Comparison of ENCODE assay signal across 2 cellular contexts in genomic region chr11:9827700-9828099, GRCh38.
TF ChIP-seq lines count a peak whose summit lies in the region.

No MANE protein-coding gene starts in this region.

TF ChIP-seq in HepG2, 621 proteins besides CTCF, POLR2A, EP300 and RAD21:
- TF ChIP-seq, protein P1, sequence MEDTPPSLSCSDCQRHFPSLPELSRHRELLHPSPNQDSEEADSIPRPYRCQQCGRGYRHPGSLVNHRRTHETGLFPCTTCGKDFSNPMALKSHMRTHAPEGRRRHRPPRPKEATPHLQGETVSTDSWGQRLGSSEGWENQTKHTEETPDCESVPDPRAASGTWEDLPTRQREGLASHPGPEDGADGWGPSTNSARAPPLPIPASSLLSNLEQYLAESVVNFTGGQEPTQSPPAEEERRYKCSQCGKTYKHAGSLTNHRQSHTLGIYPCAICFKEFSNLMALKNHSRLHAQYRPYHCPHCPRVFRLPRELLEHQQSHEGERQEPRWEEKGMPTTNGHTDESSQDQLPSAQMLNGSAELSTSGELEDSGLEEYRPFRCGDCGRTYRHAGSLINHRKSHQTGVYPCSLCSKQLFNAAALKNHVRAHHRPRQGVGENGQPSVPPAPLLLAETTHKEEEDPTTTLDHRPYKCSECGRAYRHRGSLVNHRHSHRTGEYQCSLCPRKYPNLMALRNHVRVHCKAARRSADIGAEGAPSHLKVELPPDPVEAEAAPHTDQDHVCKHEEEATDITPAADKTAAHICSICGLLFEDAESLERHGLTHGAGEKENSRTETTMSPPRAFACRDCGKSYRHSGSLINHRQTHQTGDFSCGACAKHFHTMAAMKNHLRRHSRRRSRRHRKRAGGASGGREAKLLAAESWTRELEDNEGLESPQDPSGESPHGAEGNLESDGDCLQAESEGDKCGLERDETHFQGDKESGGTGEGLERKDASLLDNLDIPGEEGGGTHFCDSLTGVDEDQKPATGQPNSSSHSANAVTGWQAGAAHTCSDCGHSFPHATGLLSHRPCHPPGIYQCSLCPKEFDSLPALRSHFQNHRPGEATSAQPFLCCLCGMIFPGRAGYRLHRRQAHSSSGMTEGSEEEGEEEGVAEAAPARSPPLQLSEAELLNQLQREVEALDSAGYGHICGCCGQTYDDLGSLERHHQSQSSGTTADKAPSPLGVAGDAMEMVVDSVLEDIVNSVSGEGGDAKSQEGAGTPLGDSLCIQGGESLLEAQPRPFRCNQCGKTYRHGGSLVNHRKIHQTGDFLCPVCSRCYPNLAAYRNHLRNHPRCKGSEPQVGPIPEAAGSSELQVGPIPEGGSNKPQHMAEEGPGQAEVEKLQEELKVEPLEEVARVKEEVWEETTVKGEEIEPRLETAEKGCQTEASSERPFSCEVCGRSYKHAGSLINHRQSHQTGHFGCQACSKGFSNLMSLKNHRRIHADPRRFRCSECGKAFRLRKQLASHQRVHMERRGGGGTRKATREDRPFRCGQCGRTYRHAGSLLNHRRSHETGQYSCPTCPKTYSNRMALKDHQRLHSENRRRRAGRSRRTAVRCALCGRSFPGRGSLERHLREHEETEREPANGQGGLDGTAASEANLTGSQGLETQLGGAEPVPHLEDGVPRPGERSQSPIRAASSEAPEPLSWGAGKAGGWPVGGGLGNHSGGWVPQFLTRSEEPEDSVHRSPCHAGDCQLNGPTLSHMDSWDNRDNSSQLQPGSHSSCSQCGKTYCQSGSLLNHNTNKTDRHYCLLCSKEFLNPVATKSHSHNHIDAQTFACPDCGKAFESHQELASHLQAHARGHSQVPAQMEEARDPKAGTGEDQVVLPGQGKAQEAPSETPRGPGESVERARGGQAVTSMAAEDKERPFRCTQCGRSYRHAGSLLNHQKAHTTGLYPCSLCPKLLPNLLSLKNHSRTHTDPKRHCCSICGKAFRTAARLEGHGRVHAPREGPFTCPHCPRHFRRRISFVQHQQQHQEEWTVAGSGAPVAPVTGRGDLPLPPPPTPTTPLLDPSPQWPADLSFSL (CRISPR knock-in tag; IDR thresholded peaks at IDR 0.05): no peak
- 0 out of 2 replicates have a peak, but pooled peaks have one; percentile 16 for TF ChIP-seq CREB1 (IDR thresholded peaks at IDR 0.05)
- no peak for TF ChIP-seq CREB1 (CRISPR knock-in tag; IDR thresholded peaks at IDR 0.05)
- peak; percentile 72 for TF ChIP-seq MAFF (IDR thresholded peaks at IDR 0.05; ENCODE audit: low read depth, low read length)
- TF ChIP-seq MAFK (conservative IDR thresholded peaks at IDR 0.05 in 1 of 2, IDR thresholded peaks at IDR 0.05 in 1 of 2; ENCODE audit: low read length in 2 of 2): peak; percentile 77 to 78
- no peak for TF ChIP-seq ZNF652 (CRISPR knock-in tag; IDR thresholded peaks at IDR 0.05; ENCODE audit: borderline replicate concordance, low read depth)

TF ChIP-seq in K562, 482 proteins besides CTCF, POLR2A, EP300 and RAD21:
- TF ChIP-seq, protein P2, sequence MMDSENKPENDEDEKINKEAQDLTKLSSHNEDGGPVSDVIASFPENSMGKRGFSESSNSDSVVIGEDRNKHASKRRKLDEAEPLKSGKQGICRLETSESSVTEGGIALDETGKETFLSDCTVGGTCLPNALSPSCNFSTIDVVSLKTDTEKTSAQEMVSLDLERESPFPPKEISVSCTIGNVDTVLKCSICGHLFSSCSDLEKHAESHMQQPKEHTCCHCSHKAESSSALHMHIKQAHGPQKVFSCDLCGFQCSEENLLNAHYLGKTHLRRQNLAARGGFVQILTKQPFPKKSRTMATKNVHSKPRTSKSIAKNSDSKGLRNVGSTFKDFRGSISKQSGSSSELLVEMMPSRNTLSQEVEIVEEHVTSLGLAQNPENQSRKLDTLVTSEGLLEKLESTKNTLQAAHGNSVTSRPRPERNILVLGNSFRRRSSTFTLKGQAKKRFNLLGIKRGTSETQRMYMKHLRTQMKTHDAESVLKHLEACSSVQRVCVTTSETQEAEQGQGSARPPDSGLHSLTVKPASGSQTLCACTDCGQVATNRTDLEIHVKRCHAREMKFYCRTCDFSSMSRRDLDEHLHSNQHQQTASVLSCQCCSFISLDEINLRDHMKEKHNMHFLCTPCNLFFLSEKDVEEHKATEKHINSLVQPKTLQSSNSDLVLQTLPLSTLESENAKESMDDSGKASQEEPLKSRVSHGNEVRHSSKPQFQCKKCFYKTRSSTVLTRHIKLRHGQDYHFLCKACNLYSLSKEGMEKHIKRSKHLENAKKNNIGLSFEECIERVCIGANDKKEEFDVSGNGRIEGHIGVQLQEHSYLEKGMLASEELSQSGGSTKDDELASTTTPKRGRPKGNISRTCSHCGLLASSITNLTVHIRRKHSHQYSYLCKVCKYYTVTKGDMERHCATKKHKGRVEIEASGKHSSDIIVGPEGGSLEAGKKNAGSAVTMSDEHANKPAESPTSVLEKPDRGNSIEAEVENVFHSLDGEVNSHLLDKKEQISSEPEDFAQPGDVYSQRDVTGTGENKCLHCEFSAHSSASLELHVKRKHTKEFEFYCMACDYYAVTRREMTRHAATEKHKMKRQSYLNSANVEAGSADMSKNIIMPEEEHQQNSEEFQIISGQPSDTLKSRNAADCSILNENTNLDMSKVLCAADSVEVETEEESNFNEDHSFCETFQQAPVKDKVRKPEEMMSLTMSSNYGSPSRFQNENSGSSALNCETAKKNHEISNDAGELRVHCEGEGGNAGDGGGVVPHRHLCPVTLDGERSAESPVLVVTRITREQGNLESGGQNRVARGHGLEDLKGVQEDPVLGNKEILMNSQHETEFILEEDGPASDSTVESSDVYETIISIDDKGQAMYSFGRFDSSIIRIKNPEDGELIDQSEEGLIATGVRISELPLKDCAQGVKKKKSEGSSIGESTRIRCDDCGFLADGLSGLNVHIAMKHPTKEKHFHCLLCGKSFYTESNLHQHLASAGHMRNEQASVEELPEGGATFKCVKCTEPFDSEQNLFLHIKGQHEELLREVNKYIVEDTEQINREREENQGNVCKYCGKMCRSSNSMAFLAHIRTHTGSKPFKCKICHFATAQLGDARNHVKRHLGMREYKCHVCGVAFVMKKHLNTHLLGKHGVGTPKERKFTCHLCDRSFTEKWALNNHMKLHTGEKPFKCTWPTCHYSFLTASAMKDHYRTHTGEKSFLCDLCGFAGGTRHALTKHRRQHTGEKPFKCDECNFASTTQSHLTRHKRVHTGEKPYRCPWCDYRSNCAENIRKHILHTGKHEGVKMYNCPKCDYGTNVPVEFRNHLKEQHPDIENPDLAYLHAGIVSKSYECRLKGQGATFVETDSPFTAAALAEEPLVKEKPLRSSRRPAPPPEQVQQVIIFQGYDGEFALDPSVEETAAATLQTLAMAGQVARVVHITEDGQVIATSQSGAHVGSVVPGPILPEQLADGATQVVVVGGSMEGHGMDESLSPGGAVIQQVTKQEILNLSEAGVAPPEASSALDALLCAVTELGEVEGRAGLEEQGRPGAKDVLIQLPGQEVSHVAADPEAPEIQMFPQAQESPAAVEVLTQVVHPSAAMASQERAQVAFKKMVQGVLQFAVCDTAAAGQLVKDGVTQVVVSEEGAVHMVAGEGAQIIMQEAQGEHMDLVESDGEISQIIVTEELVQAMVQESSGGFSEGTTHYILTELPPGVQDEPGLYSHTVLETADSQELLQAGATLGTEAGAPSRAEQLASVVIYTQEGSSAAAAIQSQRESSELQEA (IDR thresholded peaks at IDR 0.05; ENCODE audit: low read depth): no peak
- TF ChIP-seq PPARD (CRISPR knock-in tag; IDR thresholded peaks at IDR 0.05): no peak
- no peak for TF ChIP-seq PHB (CRISPR knock-in tag; IDR thresholded peaks at IDR 0.05)
- TF ChIP-seq ESRRA (IDR thresholded peaks at IDR 0.05; ENCODE audit: borderline replicate concordance, low read depth): no peak
- peak; percentile 48 for TF ChIP-seq C11orf30 (IDR thresholded peaks at IDR 0.05; ENCODE audit: low read depth)
- peak; percentile 79 for TF ChIP-seq ZNF316 (IDR thresholded peaks at IDR 0.05)
- no peak for TF ChIP-seq NONO (IDR thresholded peaks at IDR 0.05; ENCODE audit: low read depth in 2 of 2, low read length in 1 of 2)
- TF ChIP-seq MAFF (IDR thresholded peaks at IDR 0.05; ENCODE audit: low read length): peak; percentile 20; the same call in 1 of the 2 replicates
- TF ChIP-seq KAT8 (IDR thresholded peaks at IDR 0.05; ENCODE audit: low read depth): no peak
- no peak for TF ChIP-seq ZNF277 (CRISPR knock-in tag; IDR thresholded peaks at IDR 0.05; ENCODE audit: borderline replicate concordance)
